In the genomic region with DNA sequence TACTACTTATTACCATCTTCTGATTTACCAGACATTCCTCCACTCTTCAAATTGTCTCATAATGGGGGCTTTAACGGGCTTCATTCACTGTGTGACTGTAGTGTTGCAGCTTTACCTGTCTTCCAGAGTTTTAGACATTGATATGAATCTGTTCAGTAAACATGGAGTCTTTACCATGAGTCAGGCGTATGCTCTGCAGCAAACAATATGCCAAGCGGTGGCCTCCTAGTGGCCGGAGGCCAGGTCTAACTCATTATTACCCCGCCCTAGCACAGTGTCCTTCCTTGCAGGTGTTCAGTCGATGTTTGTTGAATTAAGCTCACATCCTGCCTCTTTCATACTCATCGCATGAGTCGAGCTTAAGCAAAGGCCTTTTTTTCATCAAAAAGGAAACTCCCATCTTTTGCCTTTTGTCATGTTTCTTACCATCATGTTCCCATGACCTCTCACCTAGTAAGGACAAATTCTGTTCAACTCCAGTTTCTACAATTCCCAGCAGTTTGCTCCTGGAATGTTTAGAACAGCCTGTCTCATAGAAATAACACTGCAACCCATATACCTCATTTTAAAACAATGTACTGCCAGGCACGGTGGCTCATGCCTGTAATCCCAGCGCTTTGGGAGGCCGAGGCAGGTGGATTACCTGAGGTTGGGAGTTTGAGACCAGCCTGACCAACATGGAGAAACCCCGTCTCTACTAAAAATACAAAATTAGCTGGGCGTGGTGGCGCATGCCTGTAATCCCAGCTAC, we compare ENCODE assay signal across 8 cellular contexts. TPM values are rescaled to one million over a fixed set of nuclear protein-coding genes. Genes with fewer than 3 reads are reported as not detected.
DNase-seq lines count a peak whose midpoint lies in the region; ATAC-seq, FAIRE-seq and TF ChIP-seq lines count a peak whose summit lies in the region.

No MANE protein-coding gene starts in this region.

- peak; percentile 75 for TF ChIP-seq CTCF in C4-2B (conservative IDR thresholded peaks at IDR 0.05)

- H3K27ac ChIP-seq in C4-2B, result peak overlapping the region; percentile 69

- H3K4me3 ChIP-seq in H7 (ENCODE audit: insufficient read depth, low read depth, low read length), result no peak overlapping the region

- peaks cover 53% of the 10 kb centered on the region for H3K4me1 Mint-ChIP-seq in activated naive CD4-positive, alpha-beta T cell treated with anti-CD3 and anti-CD28 coated beads, Interleukin-2, amount 10 ng/mL, durations not matched to agents 7 days and 5 days

- H3K36me3 Mint-ChIP-seq in activated naive CD4-positive, alpha-beta T cell treated with anti-CD3 and anti-CD28 coated beads, Interleukin-2, amount 10 ng/mL, durations not matched to agents 7 days and 5 days, result peaks cover 6% of the 10 kb centered on the region

- H3K27me3 ChIP-seq in H7 (ENCODE audit: control insufficient read depth, insufficient read depth, low read length), result no peaks in the 10 kb centered on the region

- no peak overlapping the region for H3K4me3 Mint-ChIP-seq in activated naive CD4-positive, alpha-beta T cell treated with anti-CD3 and anti-CD28 coated beads, Interleukin-2, amount 10 ng/mL, durations not matched to agents 7 days and 5 days

- DNase-seq in H7 (peak; percentile 62), RCC 7860 (ENCODE audit: low spot score) (peak; percentile 84), hepatic stellate cell (ENCODE audit: low spot score) (peak; percentile 48), NOMO-1 treated with DMSO at 0.1 percent for 48 hours (lab: John Stamatoyannopoulos, UW; ENCODE audit: unreplicated experiment) (no peak)
- DNase-seq in activated naive CD4-positive, alpha-beta T cell treated with anti-CD3 and anti-CD28 coated beads, Interleukin-2, amount 10 ng/mL, durations not matched to agents 7 days and 5 days, result peak; percentile 77
- peak; percentile 73 for DNase-seq in stimulated activated CD4-positive, alpha-beta T cell treated with anti-CD3 and anti-CD28 coated beads, Interleukin-4, amount 100 ng/mL, for 24 hours

- CTCF ChIA-PET in activated naive CD4-positive, alpha-beta T cell treated with anti-CD3 and anti-CD28 coated beads, Interleukin-2, amount 10 ng/mL, durations not matched to agents 7 days and 5 days (lab: Charles Lee), result interaction anchor here (0.9 to 10.2 kb wide), 12 partner anchors 26 to 108 kb away, joined by 3 to 81 read pairs (median 4); a partner anchor contains a TSS

- no peaks in the 10 kb centered on the region for H3K27me3 Mint-ChIP-seq in activated naive CD4-positive, alpha-beta T cell treated with anti-CD3 and anti-CD28 coated beads, Interleukin-2, amount 10 ng/mL, durations not matched to agents 7 days and 5 days

- no peak for ATAC-seq in HG03442 (IDR thresholded peaks at IDR 0.05; ENCODE audit: unreplicated experiment)

- no peaks in the 10 kb centered on the region for H3K9me3 Mint-ChIP-seq in activated naive CD4-positive, alpha-beta T cell treated with anti-CD3 and anti-CD28 coated beads, Interleukin-2, amount 10 ng/mL, durations not matched to agents 7 days and 5 days

- peak overlapping the region; percentile 80 for H3K27ac Mint-ChIP-seq in activated naive CD4-positive, alpha-beta T cell treated with anti-CD3 and anti-CD28 coated beads, Interleukin-2, amount 10 ng/mL, durations not matched to agents 7 days and 5 days

- peak; percentile 35 for FAIRE-seq in RCC 7860 (lab: Jason Lieb, UNC)

- H3K36me3 ChIP-seq in H7 (replicated peaks; ENCODE audit: control insufficient read depth, insufficient read depth, low read length), result no peaks in the 10 kb centered on the region

RNA-seq across cellular contexts. Expression of a gene that starts 39.4 kb away (rescaled TPM):
- 10.2 and 10.6 TPM in 2 replicates for total RNA-seq in H7 (2014; rRNA removed; shearing (Covaris generic))

RNA-seq across cellular contexts. Expression of a gene that starts 39.6 kb away (rescaled TPM):
- 14.0 and 17.8 TPM in 2 replicates for total RNA-seq in H7 (2014; rRNA removed; shearing (Covaris generic))
